In genomic region chr10:929965-930364, GRCh38 we compare ENCODE assay signal across 7 cellular contexts. TPM values are rescaled to one million over a fixed set of nuclear protein-coding genes. Genes with fewer than 3 reads are reported as not detected.
DNase-seq lines count a peak whose midpoint lies in the region; ATAC-seq and TF ChIP-seq lines count a peak whose summit lies in the region.

No MANE protein-coding gene starts in this region.

- peaks cover 52% of the 10 kb centered on the region for H4K20me1 ChIP-seq in Karpas-422 (ENCODE audit: insufficient read depth, low read depth, low read length)

- H3K9me3 ChIP-seq in Karpas-422 (ENCODE audit: low read length) (no peaks in the 10 kb centered on the region), body of pancreas (no peaks in the 10 kb centered on the region), mucosa of descending colon (no peaks in the 10 kb centered on the region)

- peak overlapping the region; percentile 93 for H3K9ac ChIP-seq in Karpas-422 (ENCODE audit: low read length)

- H3K27ac ChIP-seq in Karpas-422 (ENCODE audit: low read length) (peak overlapping the region; percentile 42), body of pancreas (peak overlapping the region; percentile 91 to 96 (median 92)), caudate nucleus (ENCODE audit: low read depth, low read length) (no peak overlapping the region)

- no peak for TF ChIP-seq POLR2A in body of pancreas (IDR thresholded peaks at IDR 0.05)

- H3K4me3 ChIP-seq in Karpas-422 (ENCODE audit: low read length) (peak overlapping the region; percentile 72), body of pancreas (peak overlapping the region in 1 of 2 donors; percentile 77), mucosa of descending colon (peak overlapping the region; percentile 78)

- H3K9me2 ChIP-seq in Karpas-422 (replicated peaks; ENCODE audit: insufficient read depth, low read length): no peaks in the 10 kb centered on the region

- ATAC-seq in GM19372 (IDR thresholded peaks at IDR 0.05; ENCODE audit: low read depth, unreplicated experiment) (peak; percentile 22), body of pancreas (no peak), mucosa of descending colon (no peak)

- H3K4me1 ChIP-seq in Karpas-422 (ENCODE audit: low read length): peaks cover 52% of the 10 kb centered on the region
- peaks cover 46% of the 10 kb centered on the region for H3K4me1 ChIP-seq in body of pancreas
- H3K4me1 ChIP-seq in mucosa of descending colon (ENCODE audit: low read depth): peaks cover 43% of the 10 kb centered on the region

- no peak overlapping the region for H2AFZ ChIP-seq in Karpas-422 (ENCODE audit: low read length)

- intact Hi-C loops in body of pancreas (cut with DNase I): loop anchor here (10.0 kb wide), 1 partner anchor 55 kb away; the partner anchor contains the start of gene GTPBP4
- intact Hi-C loops in mucosa of descending colon (cut with DNase I, micrococcal nuclease): no loop called here

- peaks cover 23% of the 10 kb centered on the region; the same call in 1 of the 2 replicates for H3K36me3 ChIP-seq in Karpas-422 (ENCODE audit: insufficient read depth, low read length)
- H3K36me3 ChIP-seq in body of pancreas (replicated peaks in 1 of 2; ENCODE audit: insufficient read depth in 1 of 2, low read depth in 2 of 2): no peaks in the 10 kb centered on the region
- peaks cover 3% of the 10 kb centered on the region for H3K36me3 ChIP-seq in mucosa of descending colon (ENCODE audit: low read depth)

- H3K4me2 ChIP-seq in Karpas-422 (ENCODE audit: low read depth, low read length, poor library complexity, severe bottlenecking): peak overlapping the region; percentile 75

- peaks cover 61% of the 10 kb centered on the region for H3K79me2 ChIP-seq in Karpas-422 (ENCODE audit: low read length)

- WGBS in body of pancreas, 2 donors: 10 to 12% methylated on average over 4 of the region's 4 CpGs

- no peak for TF ChIP-seq CTCF in body of pancreas (IDR thresholded peaks at IDR 0.05)
- no peak for TF ChIP-seq CTCF in mucosa of descending colon (IDR thresholded peaks at IDR 0.05)

- DNase-seq in Karpas-422 (peak; percentile 66), body of pancreas (peak in 1 of 4 donors; percentile 34), mucosa of descending colon (no peak), caudate nucleus (lab: John Stamatoyannopoulos, UW) (no peak), mucosa of gallbladder (ENCODE audit: low spot score) (no peak), kidney tubule cell (ENCODE audit: low spot score) (no peak)

- H3K27me3 ChIP-seq in Karpas-422 (ENCODE audit: low read length): no peaks in the 10 kb centered on the region
- no peaks in the 10 kb centered on the region for H3K27me3 ChIP-seq in body of pancreas

RNA-seq across cellular contexts. Expression of gene LARP4B, which starts 1.5 kb away (rescaled TPM):
- 75.4 TPM in 2 replicates for total RNA-seq in Karpas-422 (2014; rRNA removed; shearing (Covaris generic); ENCODE audit: low replicate concordance)
- total RNA-seq in body of pancreas (10 to 100 TPM; 41.0 to 61.6 TPM), mucosa of descending colon (100 to 1,000 TPM in 2 of 3 donors, 10 to 100 TPM in 1; 97.5 to 155 (median 116) TPM), mucosa of gallbladder (98.6 TPM)

RNA-seq across cellular contexts. Expression of gene GTPBP4, which starts 58.3 kb away (rescaled TPM):
- total RNA-seq in Karpas-422 (2014; rRNA removed; shearing (Covaris generic); ENCODE audit: low replicate concordance): 41.2 and 45.3 TPM in 2 replicates
- total RNA-seq in body of pancreas: 10 to 100 TPM in 1 of 2 donors, 1 to 10 TPM in 1; 8.3 to 20.4 TPM
- total RNA-seq in mucosa of descending colon: 10 to 100 TPM; 19.2 to 27.8 (median 26.6) TPM
- 23.7 TPM for total RNA-seq in mucosa of gallbladder
